In the genomic region with DNA sequence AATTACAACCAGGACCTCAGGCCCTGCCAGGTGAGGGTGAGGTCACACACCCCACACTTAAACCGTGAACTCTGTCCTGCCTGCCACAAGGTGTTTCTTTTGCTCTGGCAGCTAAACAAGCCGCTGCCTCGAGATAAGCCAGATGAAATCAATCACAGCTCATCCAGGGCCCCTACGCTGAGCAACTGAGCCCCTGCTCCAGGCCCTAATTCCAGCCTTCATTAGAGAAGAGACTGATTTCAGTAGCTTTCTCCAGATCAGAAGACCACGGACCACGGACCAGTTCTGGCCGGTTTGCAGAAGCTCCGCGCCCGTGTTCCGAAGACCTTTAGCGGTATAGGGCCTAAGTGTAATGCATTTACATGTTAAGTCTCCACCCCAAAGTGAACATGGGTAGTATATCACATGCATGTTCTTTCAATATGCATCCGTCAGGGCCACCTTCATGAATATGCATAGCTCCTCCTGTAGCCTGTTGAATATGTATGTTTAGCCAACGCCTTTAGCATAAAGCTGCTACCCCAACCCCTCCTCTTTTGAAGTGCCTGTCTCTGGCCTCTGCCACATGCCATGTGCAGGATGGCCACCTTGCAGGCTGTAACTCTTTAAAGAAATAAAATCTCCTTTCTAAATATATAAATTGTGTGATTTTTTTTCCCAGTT, we compare ENCODE assay signal across 2 cellular contexts.
TF ChIP-seq lines count a peak whose summit lies in the region.

No MANE protein-coding gene starts in this region.

TF ChIP-seq in SK-N-SH, 30 proteins besides CTCF, POLR2A, EP300 and RAD21:
- TF ChIP-seq FOXJ3 (CRISPR knock-in tag; IDR thresholded peaks at IDR 0.05) (no peak), RFX5 (IDR thresholded peaks at IDR 0.05; ENCODE audit: low read length) (no peak), FOXM1 (IDR thresholded peaks at IDR 0.05; ENCODE audit: low read depth) (no peak), ELF1 (IDR thresholded peaks at IDR 0.05) (no peak), YY1 (IDR thresholded peaks at IDR 0.05; ENCODE audit: low read depth) (no peak), SIN3A (IDR thresholded peaks at IDR 0.05; ENCODE audit: borderline replicate concordance, low read depth, low read length) (no peak), MXI1 (IDR thresholded peaks at IDR 0.05; ENCODE audit: low read depth, low read length) (no peak), CHD2 (IDR thresholded peaks at IDR 0.05; ENCODE audit: low read length, partially characterized antibody) (no peak), GATA2 (CRISPR knock-in tag; IDR thresholded peaks at IDR 0.05) (no peak), MEF2A (IDR thresholded peaks at IDR 0.05; ENCODE audit: borderline replicate concordance, low read depth) (no peak), SMC3 (IDR thresholded peaks at IDR 0.05; ENCODE audit: low read depth, low read length) (no peak), GABPA (IDR thresholded peaks at IDR 0.05; ENCODE audit: low read depth) (no peak), RCOR1 (IDR thresholded peaks at IDR 0.05; ENCODE audit: low read length) (no peak)
- TF ChIP-seq, protein P1, sequence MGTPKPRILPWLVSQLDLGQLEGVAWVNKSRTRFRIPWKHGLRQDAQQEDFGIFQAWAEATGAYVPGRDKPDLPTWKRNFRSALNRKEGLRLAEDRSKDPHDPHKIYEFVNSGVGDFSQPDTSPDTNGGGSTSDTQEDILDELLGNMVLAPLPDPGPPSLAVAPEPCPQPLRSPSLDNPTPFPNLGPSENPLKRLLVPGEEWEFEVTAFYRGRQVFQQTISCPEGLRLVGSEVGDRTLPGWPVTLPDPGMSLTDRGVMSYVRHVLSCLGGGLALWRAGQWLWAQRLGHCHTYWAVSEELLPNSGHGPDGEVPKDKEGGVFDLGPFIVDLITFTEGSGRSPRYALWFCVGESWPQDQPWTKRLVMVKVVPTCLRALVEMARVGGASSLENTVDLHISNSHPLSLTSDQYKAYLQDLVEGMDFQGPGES (IDR thresholded peaks at IDR 0.05; ENCODE audit: low read depth, low read length) = no peak
- TF ChIP-seq, protein P2, sequence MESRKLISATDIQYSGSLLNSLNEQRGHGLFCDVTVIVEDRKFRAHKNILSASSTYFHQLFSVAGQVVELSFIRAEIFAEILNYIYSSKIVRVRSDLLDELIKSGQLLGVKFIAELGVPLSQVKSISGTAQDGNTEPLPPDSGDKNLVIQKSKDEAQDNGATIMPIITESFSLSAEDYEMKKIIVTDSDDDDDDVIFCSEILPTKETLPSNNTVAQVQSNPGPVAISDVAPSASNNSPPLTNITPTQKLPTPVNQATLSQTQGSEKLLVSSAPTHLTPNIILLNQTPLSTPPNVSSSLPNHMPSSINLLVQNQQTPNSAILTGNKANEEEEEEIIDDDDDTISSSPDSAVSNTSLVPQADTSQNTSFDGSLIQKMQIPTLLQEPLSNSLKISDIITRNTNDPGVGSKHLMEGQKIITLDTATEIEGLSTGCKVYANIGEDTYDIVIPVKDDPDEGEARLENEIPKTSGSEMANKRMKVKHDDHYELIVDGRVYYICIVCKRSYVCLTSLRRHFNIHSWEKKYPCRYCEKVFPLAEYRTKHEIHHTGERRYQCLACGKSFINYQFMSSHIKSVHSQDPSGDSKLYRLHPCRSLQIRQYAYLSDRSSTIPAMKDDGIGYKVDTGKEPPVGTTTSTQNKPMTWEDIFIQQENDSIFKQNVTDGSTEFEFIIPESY (IDR thresholded peaks at IDR 0.05; ENCODE audit: borderline replicate concordance, low read depth) = no peak
- TF ChIP-seq, protein P3, sequence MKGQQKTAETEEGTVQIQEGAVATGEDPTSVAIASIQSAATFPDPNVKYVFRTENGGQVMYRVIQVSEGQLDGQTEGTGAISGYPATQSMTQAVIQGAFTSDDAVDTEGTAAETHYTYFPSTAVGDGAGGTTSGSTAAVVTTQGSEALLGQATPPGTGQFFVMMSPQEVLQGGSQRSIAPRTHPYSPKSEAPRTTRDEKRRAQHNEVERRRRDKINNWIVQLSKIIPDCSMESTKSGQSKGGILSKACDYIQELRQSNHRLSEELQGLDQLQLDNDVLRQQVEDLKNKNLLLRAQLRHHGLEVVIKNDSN (IDR thresholded peaks at IDR 0.05; ENCODE audit: borderline replicate concordance, low read depth) = no peak
- TF ChIP-seq, protein P4, sequence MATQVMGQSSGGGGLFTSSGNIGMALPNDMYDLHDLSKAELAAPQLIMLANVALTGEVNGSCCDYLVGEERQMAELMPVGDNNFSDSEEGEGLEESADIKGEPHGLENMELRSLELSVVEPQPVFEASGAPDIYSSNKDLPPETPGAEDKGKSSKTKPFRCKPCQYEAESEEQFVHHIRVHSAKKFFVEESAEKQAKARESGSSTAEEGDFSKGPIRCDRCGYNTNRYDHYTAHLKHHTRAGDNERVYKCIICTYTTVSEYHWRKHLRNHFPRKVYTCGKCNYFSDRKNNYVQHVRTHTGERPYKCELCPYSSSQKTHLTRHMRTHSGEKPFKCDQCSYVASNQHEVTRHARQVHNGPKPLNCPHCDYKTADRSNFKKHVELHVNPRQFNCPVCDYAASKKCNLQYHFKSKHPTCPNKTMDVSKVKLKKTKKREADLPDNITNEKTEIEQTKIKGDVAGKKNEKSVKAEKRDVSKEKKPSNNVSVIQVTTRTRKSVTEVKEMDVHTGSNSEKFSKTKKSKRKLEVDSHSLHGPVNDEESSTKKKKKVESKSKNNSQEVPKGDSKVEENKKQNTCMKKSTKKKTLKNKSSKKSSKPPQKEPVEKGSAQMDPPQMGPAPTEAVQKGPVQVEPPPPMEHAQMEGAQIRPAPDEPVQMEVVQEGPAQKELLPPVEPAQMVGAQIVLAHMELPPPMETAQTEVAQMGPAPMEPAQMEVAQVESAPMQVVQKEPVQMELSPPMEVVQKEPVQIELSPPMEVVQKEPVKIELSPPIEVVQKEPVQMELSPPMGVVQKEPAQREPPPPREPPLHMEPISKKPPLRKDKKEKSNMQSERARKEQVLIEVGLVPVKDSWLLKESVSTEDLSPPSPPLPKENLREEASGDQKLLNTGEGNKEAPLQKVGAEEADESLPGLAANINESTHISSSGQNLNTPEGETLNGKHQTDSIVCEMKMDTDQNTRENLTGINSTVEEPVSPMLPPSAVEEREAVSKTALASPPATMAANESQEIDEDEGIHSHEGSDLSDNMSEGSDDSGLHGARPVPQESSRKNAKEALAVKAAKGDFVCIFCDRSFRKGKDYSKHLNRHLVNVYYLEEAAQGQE (IDR thresholded peaks at IDR 0.05; ENCODE audit: low read depth, low read length) = no peak
- TF ChIP-seq, protein P5, sequence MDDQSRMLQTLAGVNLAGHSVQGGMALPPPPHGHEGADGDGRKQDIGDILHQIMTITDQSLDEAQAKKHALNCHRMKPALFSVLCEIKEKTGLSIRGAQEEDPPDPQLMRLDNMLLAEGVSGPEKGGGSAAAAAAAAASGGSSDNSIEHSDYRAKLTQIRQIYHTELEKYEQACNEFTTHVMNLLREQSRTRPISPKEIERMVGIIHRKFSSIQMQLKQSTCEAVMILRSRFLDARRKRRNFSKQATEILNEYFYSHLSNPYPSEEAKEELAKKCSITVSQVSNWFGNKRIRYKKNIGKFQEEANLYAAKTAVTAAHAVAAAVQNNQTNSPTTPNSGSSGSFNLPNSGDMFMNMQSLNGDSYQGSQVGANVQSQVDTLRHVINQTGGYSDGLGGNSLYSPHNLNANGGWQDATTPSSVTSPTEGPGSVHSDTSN (IDR thresholded peaks at IDR 0.05) = no peak
- TF ChIP-seq, protein P6, sequence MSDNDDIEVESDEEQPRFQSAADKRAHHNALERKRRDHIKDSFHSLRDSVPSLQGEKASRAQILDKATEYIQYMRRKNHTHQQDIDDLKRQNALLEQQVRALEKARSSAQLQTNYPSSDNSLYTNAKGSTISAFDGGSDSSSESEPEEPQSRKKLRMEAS (IDR thresholded peaks at IDR 0.05; ENCODE audit: low read depth) = no peak

TF ChIP-seq in SK-N-SH treated with all-trans-retinoic acid at 6 μM for 48 hours, 23 proteins besides CTCF, POLR2A, EP300 and RAD21:
- TF ChIP-seq ZNF565 (CRISPR knock-in tag; conservative IDR thresholded peaks at IDR 0.05; ENCODE audit: low read depth) = no peak
- TF ChIP-seq CSDC2 (CRISPR knock-in tag; IDR thresholded peaks at IDR 0.05) = no peak
- TF ChIP-seq ZC3H10 (CRISPR knock-in tag; IDR thresholded peaks at IDR 0.05) = no peak
- no peak for TF ChIP-seq BACH2 (CRISPR knock-in tag; IDR thresholded peaks at IDR 0.05; ENCODE audit: borderline replicate concordance)
- TF ChIP-seq, protein P7, sequence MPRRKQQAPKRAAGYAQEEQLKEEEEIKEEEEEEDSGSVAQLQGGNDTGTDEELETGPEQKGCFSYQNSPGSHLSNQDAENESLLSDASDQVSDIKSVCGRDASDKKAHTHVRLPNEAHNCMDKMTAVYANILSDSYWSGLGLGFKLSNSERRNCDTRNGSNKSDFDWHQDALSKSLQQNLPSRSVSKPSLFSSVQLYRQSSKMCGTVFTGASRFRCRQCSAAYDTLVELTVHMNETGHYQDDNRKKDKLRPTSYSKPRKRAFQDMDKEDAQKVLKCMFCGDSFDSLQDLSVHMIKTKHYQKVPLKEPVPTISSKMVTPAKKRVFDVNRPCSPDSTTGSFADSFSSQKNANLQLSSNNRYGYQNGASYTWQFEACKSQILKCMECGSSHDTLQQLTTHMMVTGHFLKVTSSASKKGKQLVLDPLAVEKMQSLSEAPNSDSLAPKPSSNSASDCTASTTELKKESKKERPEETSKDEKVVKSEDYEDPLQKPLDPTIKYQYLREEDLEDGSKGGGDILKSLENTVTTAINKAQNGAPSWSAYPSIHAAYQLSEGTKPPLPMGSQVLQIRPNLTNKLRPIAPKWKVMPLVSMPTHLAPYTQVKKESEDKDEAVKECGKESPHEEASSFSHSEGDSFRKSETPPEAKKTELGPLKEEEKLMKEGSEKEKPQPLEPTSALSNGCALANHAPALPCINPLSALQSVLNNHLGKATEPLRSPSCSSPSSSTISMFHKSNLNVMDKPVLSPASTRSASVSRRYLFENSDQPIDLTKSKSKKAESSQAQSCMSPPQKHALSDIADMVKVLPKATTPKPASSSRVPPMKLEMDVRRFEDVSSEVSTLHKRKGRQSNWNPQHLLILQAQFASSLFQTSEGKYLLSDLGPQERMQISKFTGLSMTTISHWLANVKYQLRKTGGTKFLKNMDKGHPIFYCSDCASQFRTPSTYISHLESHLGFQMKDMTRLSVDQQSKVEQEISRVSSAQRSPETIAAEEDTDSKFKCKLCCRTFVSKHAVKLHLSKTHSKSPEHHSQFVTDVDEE (CRISPR knock-in tag; IDR thresholded peaks at IDR 0.05) = no peak
- TF ChIP-seq, protein P8, sequence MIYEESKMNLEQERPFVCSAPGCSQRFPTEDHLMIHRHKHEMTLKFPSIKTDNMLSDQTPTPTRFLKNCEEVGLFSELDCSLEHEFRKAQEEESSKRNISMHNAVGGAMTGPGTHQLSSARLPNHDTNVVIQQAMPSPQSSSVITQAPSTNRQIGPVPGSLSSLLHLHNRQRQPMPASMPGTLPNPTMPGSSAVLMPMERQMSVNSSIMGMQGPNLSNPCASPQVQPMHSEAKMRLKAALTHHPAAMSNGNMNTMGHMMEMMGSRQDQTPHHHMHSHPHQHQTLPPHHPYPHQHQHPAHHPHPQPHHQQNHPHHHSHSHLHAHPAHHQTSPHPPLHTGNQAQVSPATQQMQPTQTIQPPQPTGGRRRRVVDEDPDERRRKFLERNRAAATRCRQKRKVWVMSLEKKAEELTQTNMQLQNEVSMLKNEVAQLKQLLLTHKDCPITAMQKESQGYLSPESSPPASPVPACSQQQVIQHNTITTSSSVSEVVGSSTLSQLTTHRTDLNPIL (CRISPR knock-in tag; IDR thresholded peaks at IDR 0.05; ENCODE audit: low read depth) = no peak
- TF ChIP-seq TOX (CRISPR knock-in tag; IDR thresholded peaks at IDR 0.05; ENCODE audit: borderline replicate concordance) = no peak
- TF ChIP-seq ESRRG (CRISPR knock-in tag; IDR thresholded peaks at IDR 0.05) = no peak
- no peak for TF ChIP-seq ISL1 (CRISPR knock-in tag; IDR thresholded peaks at IDR 0.05)
- TF ChIP-seq, protein P9, sequence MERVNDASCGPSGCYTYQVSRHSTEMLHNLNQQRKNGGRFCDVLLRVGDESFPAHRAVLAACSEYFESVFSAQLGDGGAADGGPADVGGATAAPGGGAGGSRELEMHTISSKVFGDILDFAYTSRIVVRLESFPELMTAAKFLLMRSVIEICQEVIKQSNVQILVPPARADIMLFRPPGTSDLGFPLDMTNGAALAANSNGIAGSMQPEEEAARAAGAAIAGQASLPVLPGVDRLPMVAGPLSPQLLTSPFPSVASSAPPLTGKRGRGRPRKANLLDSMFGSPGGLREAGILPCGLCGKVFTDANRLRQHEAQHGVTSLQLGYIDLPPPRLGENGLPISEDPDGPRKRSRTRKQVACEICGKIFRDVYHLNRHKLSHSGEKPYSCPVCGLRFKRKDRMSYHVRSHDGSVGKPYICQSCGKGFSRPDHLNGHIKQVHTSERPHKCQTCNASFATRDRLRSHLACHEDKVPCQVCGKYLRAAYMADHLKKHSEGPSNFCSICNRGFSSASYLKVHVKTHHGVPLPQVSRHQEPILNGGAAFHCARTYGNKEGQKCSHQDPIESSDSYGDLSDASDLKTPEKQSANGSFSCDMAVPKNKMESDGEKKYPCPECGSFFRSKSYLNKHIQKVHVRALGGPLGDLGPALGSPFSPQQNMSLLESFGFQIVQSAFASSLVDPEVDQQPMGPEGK (CRISPR knock-in tag; IDR thresholded peaks at IDR 0.05; ENCODE audit: borderline replicate concordance) = no peak
- no peak for TF ChIP-seq TCF4 (CRISPR knock-in tag; IDR thresholded peaks at IDR 0.05; ENCODE audit: borderline replicate concordance)
- no peak for TF ChIP-seq RARB (CRISPR knock-in tag; IDR thresholded peaks at IDR 0.05)
